In genomic region chr12:31369712-31370521, GRCh38 we compare ENCODE assay signal across 8 cellular contexts. TPM values are rescaled to one million over a fixed set of nuclear protein-coding genes. Genes with fewer than 3 reads are reported as not detected.
DNase-seq lines count a peak whose midpoint lies in the region; ATAC-seq, FAIRE-seq and TF ChIP-seq lines count a peak whose summit lies in the region.

No MANE protein-coding gene starts in this region.

- peaks cover 12% of the 10 kb centered on the region for H3K27me3 Mint-ChIP-seq in activated CD8-positive, alpha-beta memory T cell treated with anti-CD3 and anti-CD28 coated beads, Interleukin-2, amount 10 ng/mL, durations not matched to agents 7 days and 5 days

- H3K27me3 ChIP-seq in HUES6 (ENCODE audit: control insufficient read depth, insufficient read depth, low read length): no peaks in the 10 kb centered on the region
- no peaks in the 10 kb centered on the region for H3K27me3 ChIP-seq in bronchial epithelial cell (ENCODE audit: control insufficient read depth, insufficient read depth, low read length)
- no peaks in the 10 kb centered on the region for H3K27me3 ChIP-seq in stomach

- FAIRE-seq in bronchial epithelial cell (lab: Jason Lieb, UNC) (peak; percentile 75), kidney (lab: Jason Lieb, UNC) (no peak)

- no peaks in the 10 kb centered on the region for H3K4me1 Mint-ChIP-seq in activated CD8-positive, alpha-beta memory T cell treated with anti-CD3 and anti-CD28 coated beads, Interleukin-2, amount 10 ng/mL, durations not matched to agents 7 days and 5 days

- TF ChIP-seq EP300 in stomach (IDR thresholded peaks at IDR 0.05): no peak

- no peak for TF ChIP-seq POLR2A in stomach (IDR thresholded peaks at IDR 0.05)

- H3K9ac ChIP-seq in HUES6 (ENCODE audit: low read length): peak overlapping the region; percentile 90
- H3K9ac ChIP-seq in kidney (ENCODE audit: low read length in 2 of 2): peak overlapping the region in 1 of 2 donors; percentile 65

- H3K9me3 Mint-ChIP-seq in activated CD8-positive, alpha-beta memory T cell treated with anti-CD3 and anti-CD28 coated beads, Interleukin-2, amount 10 ng/mL, durations not matched to agents 7 days and 5 days (ENCODE audit: low read depth): no peaks in the 10 kb centered on the region

- H3K4me1 ChIP-seq in HUES6 (ENCODE audit: control insufficient read depth, insufficient read depth, low read length): peaks cover 38% of the 10 kb centered on the region
- H3K4me1 ChIP-seq in kidney (ENCODE audit: control insufficient read depth in 1 of 2, insufficient read depth in 1 of 2, low read depth in 1 of 2, low read length in 2 of 2): peaks cover 6 to 9% of the 10 kb centered on the region in 2 donors
- peaks cover 10 to 27% (median 20%) of the 10 kb centered on the region in 4 donors for H3K4me1 ChIP-seq in stomach

- no peak overlapping the region for H3K27ac Mint-ChIP-seq in activated CD8-positive, alpha-beta memory T cell treated with anti-CD3 and anti-CD28 coated beads, Interleukin-2, amount 10 ng/mL, durations not matched to agents 7 days and 5 days

- H3K27ac ChIP-seq in HUES6 (ENCODE audit: low read depth, low read length) (peak overlapping the region; percentile 88), kidney (ENCODE audit: low read depth in 2 of 2, low read length in 2 of 2) (no peak overlapping the region), stomach (peak overlapping the region; percentile 68 to 84 (median 73))

- H3K36me3 Mint-ChIP-seq in activated CD8-positive, alpha-beta memory T cell treated with anti-CD3 and anti-CD28 coated beads, Interleukin-2, amount 10 ng/mL, durations not matched to agents 7 days and 5 days: no peaks in the 10 kb centered on the region

- H3K4me3 ChIP-seq in HUES6 (ENCODE audit: low read depth, low read length) (peak overlapping the region; percentile 52), bronchial epithelial cell (ENCODE audit: low read depth, low read length) (peak overlapping the region; percentile 31), kidney (ENCODE audit: low read length in 2 of 2) (peak overlapping the region; percentile 41 to 43), stomach (peak overlapping the region; percentile 19 to 33 (median 26))

- 16 to 38% (median 30%) methylated on average over 21 of the region's 21 CpGs for WGBS in stomach, 5 donors

- no peak for TF ChIP-seq CTCF in bronchial epithelial cell (IDR thresholded peaks at IDR 0.05; ENCODE audit: insufficient read depth, low read length, severe bottlenecking)
- TF ChIP-seq CTCF in kidney (IDR thresholded peaks at IDR 0.05; ENCODE audit: borderline replicate concordance, extremely low read depth, insufficient read depth): no peak
- no peak for TF ChIP-seq CTCF in stomach (IDR thresholded peaks at IDR 0.05)

- H3K36me3 ChIP-seq in HUES6 (ENCODE audit: control insufficient read depth, insufficient read depth, low read length) (no peaks in the 10 kb centered on the region), bronchial epithelial cell (ENCODE audit: control insufficient read depth, insufficient read depth, low read length) (no peaks in the 10 kb centered on the region), kidney (ENCODE audit: control insufficient read depth in 1 of 2, insufficient read depth in 2 of 2, low read length in 2 of 2) (no peaks in the 10 kb centered on the region), stomach (no peaks in the 10 kb centered on the region)

- H3K9me3 ChIP-seq in HUES6 (ENCODE audit: control insufficient read depth, insufficient read depth, low read depth, low read length) (no peaks in the 10 kb centered on the region), kidney (ENCODE audit: control insufficient read depth in 1 of 2, low read length in 2 of 2) (no peaks in the 10 kb centered on the region), stomach (no peaks in the 10 kb centered on the region)

- ATAC-seq in GM19351 (IDR thresholded peaks at IDR 0.05; ENCODE audit: unreplicated experiment) (no peak), HG03521 (IDR thresholded peaks at IDR 0.05; ENCODE audit: unreplicated experiment) (no peak)
- ATAC-seq in activated CD8-positive, alpha-beta memory T cell treated with anti-CD3 and anti-CD28 coated beads, Interleukin-2, amount 10 ng/mL, durations not matched to agents 7 days and 5 days: no peak

- intact Hi-C loops in kidney (cut with DNase I) (no loop called here), stomach (cut with DNase I; ENCODE audit: low total_unique reads) (no loop called here)

- no peak overlapping the region for H3K4me3 Mint-ChIP-seq in activated CD8-positive, alpha-beta memory T cell treated with anti-CD3 and anti-CD28 coated beads, Interleukin-2, amount 10 ng/mL, durations not matched to agents 7 days and 5 days

- CTCF ChIA-PET in activated CD8-positive, alpha-beta memory T cell treated with anti-CD3 and anti-CD28 coated beads, Interleukin-2, amount 10 ng/mL, durations not matched to agents 7 days and 5 days (lab: Charles Lee): interaction anchor here (0.6 kb wide), 1 partner anchor 375 kb away, joined by 3 read pairs; no protein-coding TSS in a partner anchor

- peak; percentile 79 for DNase-seq in bronchial epithelial cell (ENCODE audit: low read depth)
- DNase-seq in kidney: no peak
- DNase-seq in stomach: peak; percentile 75
- no peak for DNase-seq in NCI-H1436 treated with DMSO at 0.1 percent for 48 hours (lab: John Stamatoyannopoulos, UW)
- DNase-seq in activated CD8-positive, alpha-beta memory T cell treated with anti-CD3 and anti-CD28 coated beads, Interleukin-2, amount 10 ng/mL, durations not matched to agents 7 days and 5 days: no peak

RNA-seq across cellular contexts. Expression of gene SINHCAF, which starts 44.0 kb away (rescaled TPM):
- 64.6 and 182 TPM in 2 replicates for total RNA-seq in bronchial epithelial cell
- total RNA-seq in kidney: 96.2 TPM
- 33.1 TPM for polyA plus RNA-seq in kidney (ENCODE audit: insufficient read depth, low read depth, low replicate concordance)
- 10 to 100 TPM; 17.5 to 93.5 (median 34.5) TPM for total RNA-seq in stomach
- 10 to 100 TPM; 19.1 to 24.3 (median 20.8) TPM for polyA plus RNA-seq in stomach
- 100 to 1,000 TPM in 1 of 2 experiments, 10 to 100 TPM in 1; 78.5 to 120 TPM for total RNA-seq in activated CD8-positive, alpha-beta memory T cell treated with anti-CD3 and anti-CD28 coated beads, Interleukin-2, amount 10 ng/mL, durations not matched to agents 7 days and 5 days

Comparison
In these comparisons a context has a peak if more than half of its experiments do, and no peak if none do; other contexts are left out.
1. H3K27ac ChIP-seq: peak in HUES6 (single experiment) and stomach (5 of 5); none in kidney (0 of 2).
2. DNase-seq: peak in bronchial epithelial cell (single experiment) and stomach (single experiment); none in kidney (single experiment), NCI-H1436 treated with DMSO at 0.1 percent for 48 hours (single experiment) and activated CD8-positive, alpha-beta memory T cell treated with anti-CD3 and anti-CD28 coated beads, Interleukin-2, amount 10 ng/mL, durations not matched to agents 7 days and 5 days (single experiment).
3. Peak in every context shown above with its lines, with median percentiles within 50 percentile points of each other: H3K4me3 ChIP-seq.